ENCODE assay signal across 10 cellular contexts in genomic region chr5:115600771-115601170, GRCh38. TPM values are rescaled to one million over a fixed set of nuclear protein-coding genes. Genes with fewer than 3 reads are reported as not detected.
DNase-seq lines count a peak whose midpoint lies in the region; ATAC-seq and TF ChIP-seq lines count a peak whose summit lies in the region.
"Had no signal": no experiment of that assay in that cellular context is flagged by ENCODE, and none has a peak within 500 bp of the region (broad histone marks: within the 10 kb centered on the region; RNA-seq: fewer than 3 reads in every experiment).

No MANE protein-coding gene starts in this region.

- H3K4me3 Mint-ChIP-seq in activated T-cell treated with anti-CD3 and anti-CD28 coated beads, Interleukin-2, amount 50 U/mL, for 72 hours: peak overlapping the region; percentile 39 to 60
- peak overlapping the region; percentile 14 for H3K4me3 Mint-ChIP-seq in activated T-helper 2 cell treated with anti-CD3 and anti-CD28 coated beads, Interferon-gamma antibody, Interleukin-2, Interleukin-4, amounts not matched to agents 10 μg/mL and 5 μg/mL and 100 μg/mL, durations not matched to agents 14 hours and 24 hours and 36 hours (ENCODE audit: low read depth)
- peak overlapping the region; percentile 19 to 83 (median 61) for H3K4me3 Mint-ChIP-seq in immature natural killer cell

- H3K27ac ChIP-seq in thoracic aorta: peak overlapping the region in 1 of 2 donors; percentile 28

- H3K36me3 ChIP-seq in thoracic aorta: no peaks in the 10 kb centered on the region

- peaks cover 23 to 32% of the 10 kb centered on the region in 2 donors for H3K4me1 ChIP-seq in thoracic aorta (ENCODE audit: control insufficient read depth in 1 of 2, low read depth in 2 of 2)

- ATAC-seq in activated T-cell treated with anti-CD3 and anti-CD28 coated beads, Interleukin-2, amount 50 U/mL, for 72 hours (replicated peaks in 1 of 2): no peak
- no peak for ATAC-seq in thoracic aorta (ENCODE audit: insufficient number of reproducible peaks, low FRiP score, low read depth)
- ATAC-seq in GM21528 (IDR thresholded peaks at IDR 0.05; ENCODE audit: low FRiP score, unreplicated experiment): no peak

- H3K36me3 Mint-ChIP-seq in activated T-cell treated with anti-CD3 and anti-CD28 coated beads, Interleukin-2, amount 50 U/mL, for 72 hours (ENCODE audit: insufficient read depth in 2 of 2): peaks cover 2 to 4% of the 10 kb centered on the region in 2 donors
- H3K36me3 Mint-ChIP-seq in activated T-helper 2 cell treated with anti-CD3 and anti-CD28 coated beads, Interferon-gamma antibody, Interleukin-2, Interleukin-4, amounts not matched to agents 10 μg/mL and 5 μg/mL and 100 μg/mL, durations not matched to agents 14 hours and 24 hours and 36 hours (ENCODE audit: low read depth): peaks cover 34% of the 10 kb centered on the region
- H3K36me3 Mint-ChIP-seq in immature natural killer cell: no peaks in the 10 kb centered on the region

- H3K4me1 Mint-ChIP-seq in activated T-cell treated with anti-CD3 and anti-CD28 coated beads, Interleukin-2, amount 50 U/mL, for 72 hours (ENCODE audit: low read depth): peaks cover 31% of the 10 kb centered on the region
- peaks cover 22% of the 10 kb centered on the region for H3K4me1 Mint-ChIP-seq in activated T-helper 2 cell treated with anti-CD3 and anti-CD28 coated beads, Interferon-gamma antibody, Interleukin-2, Interleukin-4, amounts not matched to agents 10 μg/mL and 5 μg/mL and 100 μg/mL, durations not matched to agents 14 hours and 24 hours and 36 hours (ENCODE audit: low read depth)
- peaks cover 28 to 36% of the 10 kb centered on the region in 2 donors for H3K4me1 Mint-ChIP-seq in immature natural killer cell

- DNase-seq in activated T-cell treated with anti-CD3 and anti-CD28 coated beads, Interleukin-2, amount 50 U/mL, for 72 hours: no peak
- DNase-seq in activated T-cell treated with anti-CD3 and anti-CD28 coated beads for 4 hours (no peak), immature natural killer cell (no peak), thoracic aorta (ENCODE audit: low spot score) (no peak), A172 (ENCODE audit: low spot score) (no peak), KBM-7 (no peak)
- no peak for DNase-seq in activated T-helper 2 cell treated with anti-CD3 and anti-CD28 coated beads, Interferon-gamma antibody, Interleukin-2, Interleukin-4, amounts not matched to agents 10 μg/mL and 5 μg/mL and 100 μg/mL, durations not matched to agents 14 hours and 24 hours and 36 hours (ENCODE audit: low spot score)
- DNase-seq: NCI-H187 treated with DMSO at 0.1 percent for 48 hours, retina had no signal

- no peaks in the 10 kb centered on the region for H3K9me3 ChIP-seq in thoracic aorta

- H3K27me3 Mint-ChIP-seq in activated T-cell treated with anti-CD3 and anti-CD28 coated beads, Interleukin-2, amount 50 U/mL, for 72 hours (ENCODE audit: low read depth): peaks cover 20% of the 10 kb centered on the region
- H3K27me3 Mint-ChIP-seq in activated T-helper 2 cell treated with anti-CD3 and anti-CD28 coated beads, Interferon-gamma antibody, Interleukin-2, Interleukin-4, amounts not matched to agents 10 μg/mL and 5 μg/mL and 100 μg/mL, durations not matched to agents 14 hours and 24 hours and 36 hours (ENCODE audit: low read depth): peaks cover 12% of the 10 kb centered on the region
- H3K27me3 Mint-ChIP-seq in immature natural killer cell (ENCODE audit: low read depth in 3 of 3): peaks cover 5 to 7% (median 6%) of the 10 kb centered on the region in 3 donors

- H3K27me3 ChIP-seq in thoracic aorta (replicated peaks; ENCODE audit: insufficient read depth): no peaks in the 10 kb centered on the region

- H3K27ac Mint-ChIP-seq in activated T-cell treated with anti-CD3 and anti-CD28 coated beads, Interleukin-2, amount 50 U/mL, for 72 hours: peak overlapping the region; percentile 16
- H3K27ac Mint-ChIP-seq in activated T-helper 2 cell treated with anti-CD3 and anti-CD28 coated beads, Interferon-gamma antibody, Interleukin-2, Interleukin-4, amounts not matched to agents 10 μg/mL and 5 μg/mL and 100 μg/mL, durations not matched to agents 14 hours and 24 hours and 36 hours: no peak overlapping the region
- peak overlapping the region in 5 of 6 donors; percentile 22 to 81 (median 71) for H3K27ac Mint-ChIP-seq in immature natural killer cell

- TF ChIP-seq CTCF in thoracic aorta (IDR thresholded peaks at IDR 0.05): no peak

- peak overlapping the region; percentile 98 for H3K4me3 ChIP-seq in thoracic aorta

- intact Hi-C loops in activated T-helper 2 cell treated with anti-CD3 and anti-CD28 coated beads, Interferon-gamma antibody, Interleukin-2, Interleukin-4, amounts not matched to agents 10 μg/mL and 5 μg/mL and 100 μg/mL, durations not matched to agents 14 hours and 24 hours and 36 hours (cut with micrococcal nuclease): loop anchor here (1.0 kb wide), 3 partner anchors 26 to 139 kb away; partner anchors contain the start of genes FEM1C and TMED7

- no peaks in the 10 kb centered on the region for H3K9me3 Mint-ChIP-seq in activated T-cell treated with anti-CD3 and anti-CD28 coated beads, Interleukin-2, amount 50 U/mL, for 72 hours
- H3K9me3 Mint-ChIP-seq in activated T-helper 2 cell treated with anti-CD3 and anti-CD28 coated beads, Interferon-gamma antibody, Interleukin-2, Interleukin-4, amounts not matched to agents 10 μg/mL and 5 μg/mL and 100 μg/mL, durations not matched to agents 14 hours and 24 hours and 36 hours: no peaks in the 10 kb centered on the region
- no peaks in the 10 kb centered on the region for H3K9me3 Mint-ChIP-seq in immature natural killer cell

- in situ Hi-C loops in KBM-7 (cut with MboI; ENCODE audit: low pct_unique_long_range_greater_than_20kb, low sequenced_read_pairs): no loop called here

RNA-seq across cellular contexts. Expression of gene TICAM2, which starts 1.5 kb away (rescaled TPM):
- total RNA-seq in activated T-cell treated with anti-CD3 and anti-CD28 coated beads, Interleukin-2, amount 50 U/mL, for 72 hours: 1 to 10 TPM in 1 of 2 donors, under 1 TPM in 1; 0.77 to 2.1 TPM
- total RNA-seq in activated T-helper 2 cell treated with anti-CD3 and anti-CD28 coated beads, Interferon-gamma antibody, Interleukin-2, Interleukin-4, amounts not matched to agents 10 μg/mL and 5 μg/mL and 100 μg/mL, durations not matched to agents 14 hours and 24 hours and 36 hours: 0.85 TPM in 1 of 2 replicates, not detected in the other
- polyA plus RNA-seq in immature natural killer cell: under 1 TPM in 1 of 3 donors, not detected in 2; 0.78 TPM
- total RNA-seq in thoracic aorta: 1 to 10 TPM; 1.6 to 5.7 TPM
- 10.0 and 11.1 TPM in 2 replicates for total RNA-seq in A172 (2014; rRNA removed; shearing (Covaris generic))

RNA-seq across cellular contexts. Expression of gene TMED7, which starts 25.1 kb away (rescaled TPM):
- 10 to 100 TPM; 31.5 to 46.9 TPM for total RNA-seq in activated T-cell treated with anti-CD3 and anti-CD28 coated beads, Interleukin-2, amount 50 U/mL, for 72 hours
- total RNA-seq in activated T-helper 2 cell treated with anti-CD3 and anti-CD28 coated beads, Interferon-gamma antibody, Interleukin-2, Interleukin-4, amounts not matched to agents 10 μg/mL and 5 μg/mL and 100 μg/mL, durations not matched to agents 14 hours and 24 hours and 36 hours: 40.2 and 40.9 TPM in 2 replicates
- 10 to 100 TPM; 35.5 to 55.0 (median 40.7) TPM for polyA plus RNA-seq in immature natural killer cell
- total RNA-seq in thoracic aorta: 100 to 1,000 TPM; 131 to 132 TPM
- total RNA-seq in A172 (2014; rRNA removed; shearing (Covaris generic)): 147 and 165 TPM in 2 replicates

RNA-seq across cellular contexts. Expression of gene FEM1C, which starts 56.2 kb away (rescaled TPM):
- 10 to 100 TPM; 13.3 to 15.4 TPM for total RNA-seq in activated T-cell treated with anti-CD3 and anti-CD28 coated beads, Interleukin-2, amount 50 U/mL, for 72 hours
- total RNA-seq in activated T-helper 2 cell treated with anti-CD3 and anti-CD28 coated beads, Interferon-gamma antibody, Interleukin-2, Interleukin-4, amounts not matched to agents 10 μg/mL and 5 μg/mL and 100 μg/mL, durations not matched to agents 14 hours and 24 hours and 36 hours: 14.3 and 15.0 TPM in 2 replicates
- polyA plus RNA-seq in immature natural killer cell: 1 to 10 TPM in 2 of 3 donors, under 1 TPM in 1; 0.73 to 2.0 (median 1.5) TPM
- 10 to 100 TPM; 14.1 to 35.6 TPM for total RNA-seq in thoracic aorta
- 21.1 and 21.3 TPM in 2 replicates for total RNA-seq in A172 (2014; rRNA removed; shearing (Covaris generic))
